25 cellular contexts compared by ENCODE assay signal in the genomic region with DNA sequence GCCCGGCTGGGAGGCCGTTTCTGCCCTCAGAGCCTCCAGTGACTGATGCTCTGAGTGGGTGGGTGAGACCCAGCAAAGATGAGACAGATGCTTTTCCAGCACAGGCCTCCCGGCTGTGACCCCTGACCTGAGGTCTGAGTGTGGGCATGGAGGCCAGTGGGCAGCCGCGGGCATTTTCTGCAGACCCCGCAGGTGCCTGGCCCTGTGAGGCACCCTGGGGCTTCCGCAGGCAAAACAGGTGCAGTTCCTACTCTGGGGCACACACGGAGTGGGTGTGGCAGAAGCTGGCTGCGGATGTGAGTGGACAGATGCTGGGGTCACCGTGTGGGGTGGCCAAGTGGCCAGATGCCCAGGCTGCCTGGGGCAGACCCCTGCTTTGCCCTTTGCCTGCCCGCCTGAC. TPM values are rescaled to one million over a fixed set of nuclear protein-coding genes. Genes with fewer than 3 reads are reported as not detected.
"Had no signal": no experiment of that assay in that cellular context is flagged by ENCODE, and none has a peak within 500 bp of the region (broad histone marks: within the 10 kb centered on the region; RNA-seq: fewer than 3 reads in every experiment).

No MANE protein-coding gene starts in this region.

- H3K4me1 ChIP-seq: colonic mucosa, foreskin keratinocyte, lower lobe of right lung, pancreas, thyroid gland had no signal

- H3K79me2 ChIP-seq: hepatocyte had no signal

- H3K27me3 ChIP-seq: colonic mucosa, hepatocyte, pancreas, suprapubic skin, thyroid gland had no signal

- H3K9me3 ChIP-seq: colonic mucosa, lower lobe of right lung, pancreas, prostate gland, suprapubic skin, thyroid gland had no signal

- H3K27ac ChIP-seq: colonic mucosa, foreskin keratinocyte, hepatocyte, lower lobe of right lung, pancreas, prostate gland, suprapubic skin, thyroid gland had no signal

- ATAC-seq: foreskin keratinocyte; left lobe of liver; lower lobe of right lung; natural killer cell; pancreas; stimulated activated naive CD8-positive, alpha-beta T cell treated with anti-CD3 and anti-CD28 coated beads, Interleukin-15, Interleukin-2, amounts not matched to agents 100 U/mL and 50 U/mL, for 24 hours had no signal

- H2AFZ ChIP-seq: hepatocyte had no signal

- H3K27ac Mint-ChIP-seq: endodermal cell, memory B cell, mesothelial cell of epicardium, natural killer cell, type B pancreatic cell had no signal

- H3K4me1 Mint-ChIP-seq: endodermal cell, memory B cell, neural crest cell had no signal

- DNase-seq: cerebellar nuclear complex; colonic mucosa; dermis blood vessel endothelial cell; effector CD4-positive, alpha-beta T cell; erythroblast; foreskin keratinocyte; kidney glomerular epithelial cell; lower lobe of right lung; natural killer cell; nucleus accumbens; retina; small intestine; stimulated activated CD4-positive, alpha-beta T cell treated with anti-CD3 and anti-CD28 coated beads, Interleukin-2, amount 100 ng/mL, for 48 hours; stimulated activated naive CD8-positive, alpha-beta T cell treated with anti-CD3 and anti-CD28 coated beads, Interleukin-15, Interleukin-2, amounts not matched to agents 100 U/mL and 50 U/mL, for 24 hours; thyroid gland had no signal

- H3K4me2 ChIP-seq: hepatocyte had no signal

- H3K36me3 ChIP-seq: colonic mucosa, lower lobe of right lung, pancreas, prostate gland, suprapubic skin, thyroid gland had no signal

- H3K4me3 ChIP-seq: colonic mucosa, hepatocyte, lower lobe of right lung, pancreas, prostate gland, suprapubic skin, thyroid gland had no signal

- H3K4me3 Mint-ChIP-seq: endodermal cell, memory B cell, mesothelial cell of epicardium, natural killer cell, neural crest cell, type B pancreatic cell had no signal

- H3K9me3 Mint-ChIP-seq: endodermal cell, memory B cell, mesothelial cell of epicardium, natural killer cell, neural crest cell, type B pancreatic cell had no signal

- H3K36me3 Mint-ChIP-seq: memory B cell, mesothelial cell of epicardium, natural killer cell, type B pancreatic cell had no signal

RNA-seq across cellular contexts. Expression of a gene that starts 14.8 kb away (rescaled TPM):
- total RNA-seq: foreskin keratinocyte, natural killer cell had no signal
- polyA plus RNA-seq: foreskin keratinocyte had no signal
